Comparison of ENCODE assay signal across 8 cellular contexts in the genomic region with DNA sequence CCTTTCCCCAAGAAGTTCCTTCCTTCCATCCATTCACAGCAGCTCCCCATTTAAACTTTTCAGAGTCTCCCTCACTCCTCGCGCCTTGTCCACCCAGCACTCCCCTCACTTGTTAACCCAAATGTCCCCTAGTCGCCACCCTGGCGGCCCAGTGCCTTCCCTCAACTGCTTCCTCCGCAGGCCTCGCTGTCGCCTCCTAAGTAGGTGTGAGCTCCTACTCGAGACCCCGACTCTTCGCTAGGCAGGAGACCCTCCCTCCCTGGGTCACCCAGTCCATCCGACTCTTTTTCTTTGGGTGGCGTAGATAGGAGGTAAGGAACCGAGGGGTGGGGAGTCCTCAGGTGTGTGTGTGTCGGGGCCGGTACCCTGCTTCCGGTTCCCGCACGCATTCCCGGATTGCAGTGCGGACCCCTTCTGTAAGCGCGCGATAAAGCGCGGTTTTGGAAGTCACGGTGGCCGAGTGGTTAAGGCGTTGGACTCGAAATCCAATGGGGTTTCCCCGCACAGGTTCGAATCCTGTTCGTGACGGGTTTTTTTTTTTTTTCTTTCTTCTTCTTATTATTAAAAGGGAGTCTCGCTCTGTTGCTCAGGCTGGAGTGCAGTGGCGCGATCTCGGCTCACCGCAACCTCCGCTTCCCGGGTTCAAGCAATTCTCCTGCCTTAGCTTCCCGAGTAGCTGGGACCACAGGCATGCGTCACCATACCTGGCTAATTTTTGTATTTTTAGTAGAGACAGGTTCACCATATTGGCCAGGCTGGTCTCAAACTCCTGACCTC. TPM values are rescaled to one million over a fixed set of nuclear protein-coding genes. Genes with fewer than 3 reads are reported as not detected.
DNase-seq lines count a peak whose midpoint lies in the region; ATAC-seq lines count a peak whose summit lies in the region.

No MANE protein-coding gene starts in this region.

- H3K27ac Mint-ChIP-seq in IgD-negative memory B cell = peak overlapping the region; percentile 98 to 100 (median 99)
- peak overlapping the region; percentile 98 for H3K27ac Mint-ChIP-seq in activated T-cell treated with anti-CD3 and anti-CD28 coated beads, Interleukin-2, amount 50 U/mL, for 24 hours

- ATAC-seq in GM21447 (IDR thresholded peaks at IDR 0.05; ENCODE audit: unreplicated experiment) (peak; percentile 42), esophagus mucosa (peak; percentile 59)

- peaks cover 32 to 44% (median 42%) of the 10 kb centered on the region in 3 donors for H3K4me1 Mint-ChIP-seq in IgD-negative memory B cell
- H3K4me1 Mint-ChIP-seq in activated T-cell treated with anti-CD3 and anti-CD28 coated beads, Interleukin-2, amount 50 U/mL, for 24 hours (ENCODE audit: low read depth) = peaks cover 46% of the 10 kb centered on the region

- H3K9me3 ChIP-seq in mucosa of rectum (ENCODE audit: control insufficient read depth in 2 of 2, low read length in 2 of 2) = no peaks in the 10 kb centered on the region

- peak overlapping the region; percentile 91 to 98 for H3K4me3 ChIP-seq in mucosa of rectum (ENCODE audit: low read length in 2 of 2)

- no peaks in the 10 kb centered on the region for H3K27me3 ChIP-seq in mucosa of rectum (ENCODE audit: control insufficient read depth in 2 of 2, insufficient read depth in 2 of 2, low read length in 2 of 2)

- DNase-seq in CD1c-positive myeloid dendritic cell (ENCODE audit: extremely low spot score) = peak; percentile 73
- DNase-seq in OCI-M2 (lab: John Stamatoyannopoulos, UW; ENCODE audit: unreplicated experiment) = peak; percentile 55
- peak; percentile 98 for DNase-seq in activated T-cell treated with anti-CD3 and anti-CD28 coated beads, Interleukin-2, amount 50 U/mL, for 24 hours
- DNase-seq in stimulated activated CD8-positive, alpha-beta memory T cell treated with anti-CD3 and anti-CD28 coated beads, Interleukin-4, amount 100 ng/mL, for 1 hour (ENCODE audit: low read depth in 2 of 2, low spot score in 1 of 2) = peak; percentile 27 to 47

- H3K27ac ChIP-seq in mucosa of rectum (ENCODE audit: low read depth in 2 of 2, low read length in 2 of 2) = peak overlapping the region; percentile 97

- peaks cover 5 to 11% of the 10 kb centered on the region in 2 donors for H3K36me3 ChIP-seq in mucosa of rectum (ENCODE audit: control insufficient read depth in 2 of 2, insufficient read depth in 2 of 2, low read length in 2 of 2)

- peaks cover 13 to 18% of the 10 kb centered on the region in 2 donors for H3K4me1 ChIP-seq in mucosa of rectum (ENCODE audit: control insufficient read depth in 2 of 2, insufficient read depth in 2 of 2, low read length in 2 of 2)

- H3K36me3 Mint-ChIP-seq in IgD-negative memory B cell = peaks cover 3% of the 10 kb centered on the region
- H3K36me3 Mint-ChIP-seq in activated T-cell treated with anti-CD3 and anti-CD28 coated beads, Interleukin-2, amount 50 U/mL, for 24 hours (ENCODE audit: low read depth) = peaks cover 42% of the 10 kb centered on the region

- no peaks in the 10 kb centered on the region for H3K9me3 Mint-ChIP-seq in IgD-negative memory B cell
- H3K9me3 Mint-ChIP-seq in activated T-cell treated with anti-CD3 and anti-CD28 coated beads, Interleukin-2, amount 50 U/mL, for 24 hours = no peaks in the 10 kb centered on the region

- H3K27me3 Mint-ChIP-seq in IgD-negative memory B cell = no peaks in the 10 kb centered on the region
- no peaks in the 10 kb centered on the region for H3K27me3 Mint-ChIP-seq in activated T-cell treated with anti-CD3 and anti-CD28 coated beads, Interleukin-2, amount 50 U/mL, for 24 hours

- peak overlapping the region; percentile 93 to 98 for H3K9ac ChIP-seq in mucosa of rectum (ENCODE audit: low read depth in 1 of 2, low read length in 2 of 2)

- peak overlapping the region; percentile 90 to 100 (median 98) for H3K4me3 Mint-ChIP-seq in IgD-negative memory B cell
- H3K4me3 Mint-ChIP-seq in activated T-cell treated with anti-CD3 and anti-CD28 coated beads, Interleukin-2, amount 50 U/mL, for 24 hours = peak overlapping the region; percentile 82

RNA-seq across cellular contexts. Expression of gene SMARCC2, which starts 0.8 kb away (rescaled TPM):
- polyA plus RNA-seq in IgD-negative memory B cell = 81.9 TPM
- 44.4 TPM for total RNA-seq in esophagus mucosa

RNA-seq across cellular contexts. Expression of gene RNF41, which starts 31.6 kb away (rescaled TPM):
- polyA plus RNA-seq in IgD-negative memory B cell = 104 TPM
- 26.9 TPM for total RNA-seq in esophagus mucosa

RNA-seq across cellular contexts. Expression of gene MYL6, which starts 31.9 kb away (rescaled TPM):
- polyA plus RNA-seq in IgD-negative memory B cell = 1,656 TPM
- 1,179 TPM for total RNA-seq in esophagus mucosa

RNA-seq across cellular contexts. Expression of gene NABP2, which starts 34.0 kb away (rescaled TPM):
- polyA plus RNA-seq in IgD-negative memory B cell = 6.5 TPM
- 26.5 TPM for total RNA-seq in esophagus mucosa

RNA-seq across cellular contexts. Expression of gene MYL6B, which starts 37.7 kb away (rescaled TPM):
- 25.2 TPM for polyA plus RNA-seq in IgD-negative memory B cell
- total RNA-seq in esophagus mucosa = 54.2 TPM

Comparison
In these comparisons a context has a peak if more than half of its experiments do, and no peak if none do; other contexts are left out.
1. Peak in every context shown above with its lines: DNase-seq, ATAC-seq, H3K4me3 ChIP-seq and H3K27ac ChIP-seq.
2. DNase-seq: peak in every context shown above with its lines; median percentile 98 in activated T-cell treated with anti-CD3 and anti-CD28 coated beads, Interleukin-2, amount 50 U/mL, for 24 hours; 73 in CD1c-positive myeloid dendritic cell; 55 in OCI-M2; 37 in stimulated activated CD8-positive, alpha-beta memory T cell treated with anti-CD3 and anti-CD28 coated beads, Interleukin-4, amount 100 ng/mL, for 1 hour.